Comparison of ENCODE assay signal across 33 cellular contexts in the genomic region with DNA sequence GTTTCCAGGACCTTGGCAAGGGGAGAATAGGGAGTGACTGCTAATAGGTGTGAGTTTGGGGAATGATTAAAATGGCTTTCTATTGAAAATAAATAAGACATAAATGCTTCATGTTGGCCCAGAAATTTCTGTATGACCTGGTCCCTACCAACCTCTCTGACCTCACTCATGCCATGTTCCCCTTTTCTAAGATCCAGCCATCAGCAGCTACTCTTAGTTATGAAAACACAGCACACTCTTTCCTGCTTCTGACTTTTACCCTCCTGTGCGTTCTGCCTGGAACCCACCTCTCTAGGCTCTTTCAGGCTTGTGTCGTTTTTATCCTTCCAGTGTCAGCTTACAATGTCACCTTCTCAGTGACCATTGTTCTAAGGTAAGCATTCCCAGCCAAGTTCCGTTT. TPM values are rescaled to one million over a fixed set of nuclear protein-coding genes. Genes with fewer than 3 reads are reported as not detected.
"Had no signal": no experiment of that assay in that cellular context is flagged by ENCODE, and none has a peak within 500 bp of the region (broad histone marks: within the 10 kb centered on the region; RNA-seq: fewer than 3 reads in every experiment).

No MANE protein-coding gene starts in this region.

- H3K4me3 ChIP-seq: neural progenitor cell, ovary, psoas muscle, right lobe of liver, sigmoid colon, suprapubic skin, testis, tibial artery, transverse colon, vagina had no signal

- H3K9me3 Mint-ChIP-seq: nephron; neural progenitor cell; stimulated activated memory B cell treated with anti-CD40 and anti-IgM and Interleukin-4, amounts not matched to agents 10 μg/mL and 1 μg/mL and 100 μg/mL, for 72 hours; stimulated activated naive CD8-positive, alpha-beta T cell treated with anti-CD3 and anti-CD28 coated beads, Interleukin-15, amount 100 ng/mL, for 72 hours; type B pancreatic cell had no signal

- ATAC-seq: natural killer cell; psoas muscle; right cardiac atrium; right lobe of liver; stimulated activated naive CD8-positive, alpha-beta T cell treated with anti-CD3 and anti-CD28 coated beads, Interleukin-15, amount 100 ng/mL, for 72 hours; stimulated activated naive CD8-positive, alpha-beta T cell treated with anti-CD3 and anti-CD28 coated beads, Interleukin-15, Interleukin-2, amounts not matched to agents 100 U/mL and 50 U/mL, for 24 hours had no signal

- H3K4me1 Mint-ChIP-seq: nephron; neural progenitor cell; stimulated activated memory B cell treated with anti-CD40 and anti-IgM and Interleukin-4, amounts not matched to agents 10 μg/mL and 1 μg/mL and 100 μg/mL, for 72 hours had no signal

- H3K27ac ChIP-seq: neural progenitor cell, ovary, parathyroid adenoma, psoas muscle, right lobe of liver, sigmoid colon, suprapubic skin, testis, tibial artery, transverse colon, vagina had no signal

- H3K36me3 ChIP-seq: neural progenitor cell, ovary, right lobe of liver, sigmoid colon, suprapubic skin, tibial artery, transverse colon, vagina had no signal

- H3K27ac Mint-ChIP-seq: natural killer cell; nephron; neural progenitor cell; progenitor cell of endocrine pancreas; stimulated activated memory B cell treated with anti-CD40 and anti-IgM and Interleukin-4, amounts not matched to agents 10 μg/mL and 1 μg/mL and 100 μg/mL, for 72 hours; type B pancreatic cell had no signal

- H3K9me3 ChIP-seq: ovary, psoas muscle, right lobe of liver, suprapubic skin, testis, tibial artery, transverse colon, vagina had no signal

- H3K36me3 Mint-ChIP-seq: natural killer cell; neural progenitor cell; stimulated activated memory B cell treated with anti-CD40 and anti-IgM and Interleukin-4, amounts not matched to agents 10 μg/mL and 1 μg/mL and 100 μg/mL, for 72 hours; type B pancreatic cell had no signal

- H3K27me3 ChIP-seq: neural progenitor cell, ovary, right lobe of liver, sigmoid colon, suprapubic skin, testis, tibial artery, transverse colon had no signal

- H3K4me3 Mint-ChIP-seq: natural killer cell; nephron; neural progenitor cell; stimulated activated memory B cell treated with anti-CD40 and anti-IgM and Interleukin-4, amounts not matched to agents 10 μg/mL and 1 μg/mL and 100 μg/mL, for 72 hours; stimulated activated naive CD8-positive, alpha-beta T cell treated with anti-CD3 and anti-CD28 coated beads, Interleukin-15, amount 100 ng/mL, for 72 hours; type B pancreatic cell had no signal

- DNase-seq: natural killer cell; occipital lobe; ovary; posterior cingulate gyrus; psoas muscle; right cardiac atrium; right lobe of liver; sigmoid colon; small intestine; stimulated activated CD4-positive, alpha-beta T cell treated with anti-CD3 and anti-CD28 coated beads, Interleukin-12 subunit alpha, Interleukin-12 subunit beta, amount 100 ng/mL, for 4 hours; stimulated activated CD4-positive, alpha-beta T cell treated with anti-CD3 and anti-CD28 coated beads, Interleukin-1b, Interleukin-23, amount 100 ng/mL, for 48 hours; stimulated activated CD4-positive, alpha-beta T cell treated with anti-CD3 and anti-CD28 coated beads, Interleukin-4, amount 100 ng/mL, for 1 hour; stimulated activated CD4-positive, alpha-beta T cell treated with anti-CD3 and anti-CD28 coated beads, Interleukin-4, amount 100 ng/mL, for 4 hours; stimulated activated CD8-positive, alpha-beta memory T cell treated with anti-CD3 and anti-CD28 coated beads, Interleukin-4, amount 100 ng/mL, for 48 hours; stimulated activated naive CD4-positive, alpha-beta T cell; stimulated activated naive CD8-positive, alpha-beta T cell treated with anti-CD3 and anti-CD28 coated beads, Interleukin-15, amount 100 ng/mL, for 72 hours; stimulated activated naive CD8-positive, alpha-beta T cell treated with anti-CD3 and anti-CD28 coated beads, Interleukin-15, Interleukin-2, amounts not matched to agents 100 U/mL and 50 U/mL, for 24 hours; substantia nigra; testis; tibial artery; transverse colon had no signal

- H3K27me3 Mint-ChIP-seq: stimulated activated memory B cell treated with anti-CD40 and anti-IgM and Interleukin-4, amounts not matched to agents 10 μg/mL and 1 μg/mL and 100 μg/mL, for 72 hours; stimulated activated naive CD8-positive, alpha-beta T cell treated with anti-CD3 and anti-CD28 coated beads, Interleukin-15, amount 100 ng/mL, for 72 hours; type B pancreatic cell had no signal

- H3K4me1 ChIP-seq: neural progenitor cell, parathyroid adenoma, psoas muscle, right lobe of liver, sigmoid colon, suprapubic skin, testis, tibial artery, vagina had no signal

RNA-seq across cellular contexts. Expression of a gene that starts 14.8 kb away (rescaled TPM):
- total RNA-seq: right cardiac atrium, sigmoid colon, suprapubic skin, ureter, vagina had no signal

RNA-seq across cellular contexts. Expression of a gene that starts 25.2 kb away (rescaled TPM):
- total RNA-seq: skeletal muscle tissue, ureter, vagina had no signal

RNA-seq across cellular contexts. Expression of a gene that starts 25.3 kb away (rescaled TPM):
- total RNA-seq: progenitor cell of endocrine pancreas, renal cortical epithelial cell, sigmoid colon, suprapubic skin, testis, transverse colon, ureter, vagina had no signal

RNA-seq across cellular contexts. Expression of a gene that starts 31.4 kb away (rescaled TPM):
- total RNA-seq: occipital lobe, osteoblast, right cardiac atrium, suprapubic skin, testis, transverse colon, ureter had no signal
